In the genomic region with DNA sequence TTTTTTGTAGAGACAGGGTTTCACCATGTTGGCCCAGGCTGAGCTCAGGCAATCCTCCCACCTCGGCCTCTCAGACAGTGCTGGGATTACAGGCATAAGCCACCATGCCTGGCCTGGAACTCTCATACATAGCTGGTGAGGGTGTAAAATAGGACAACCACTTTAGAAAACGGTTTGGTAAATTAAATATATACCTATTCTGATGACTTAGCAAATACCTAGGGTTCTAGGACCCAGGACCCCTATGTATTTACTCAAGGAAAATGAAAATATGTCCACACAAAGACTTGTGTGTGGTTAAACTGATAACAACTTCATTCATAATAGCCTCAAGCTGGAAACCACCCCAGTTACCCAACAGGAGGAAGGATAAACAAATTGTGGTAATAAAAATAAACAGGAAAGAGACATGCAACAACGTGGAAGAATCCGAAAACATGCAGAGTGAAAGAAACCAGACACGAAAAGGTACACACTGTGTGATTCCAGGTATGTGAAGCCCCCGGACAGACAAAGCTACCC, we compare ENCODE assay signal across 20 cellular contexts. TPM values are rescaled to one million over a fixed set of nuclear protein-coding genes. Genes with fewer than 3 reads are reported as not detected.
DNase-seq lines count a peak whose midpoint lies in the region; ATAC-seq, FAIRE-seq and TF ChIP-seq lines count a peak whose summit lies in the region.
"Had no signal": no experiment of that assay in that cellular context is flagged by ENCODE, and none has a peak within 500 bp of the region (broad histone marks: within the 10 kb centered on the region; RNA-seq: fewer than 3 reads in every experiment).

No MANE protein-coding gene starts in this region.

- TF ChIP-seq POLR2A in HepG2 (IDR thresholded peaks at IDR 0.05; ENCODE audit: insufficient read depth in 1 of 2, low read depth in 2 of 2, low read length in 2 of 2) = no peak
- no peak for TF ChIP-seq POLR2A in right lobe of liver (IDR thresholded peaks at IDR 0.05)
- TF ChIP-seq POLR2A in adrenal gland (IDR thresholded peaks at IDR 0.05) = no peak

- ATAC-seq in HepG2 (no peak), right lobe of liver (no peak), GM21367 (IDR thresholded peaks at IDR 0.05; ENCODE audit: unreplicated experiment) (no peak), GM18873 (IDR thresholded peaks at IDR 0.05; ENCODE audit: low FRiP score, unreplicated experiment) (no peak)
- ATAC-seq in central memory CD8-positive, alpha-beta T cell (replicated peaks; ENCODE audit: extremely low read depth, poor library complexity, severe bottlenecking) = no peak
- ATAC-seq in naive thymus-derived CD8-positive, alpha-beta T cell = no peak

- FAIRE-seq in HepG2 (lab: Jason Lieb, UNC) = no peak
- FAIRE-seq: RCC 7860 had no signal

- TF ChIP-seq EP300 in HepG2 (IDR thresholded peaks at IDR 0.05; ENCODE audit: low read depth in 2 of 2, low read length in 2 of 2) (no peak), HepG2 (CRISPR knock-in tag; IDR thresholded peaks at IDR 0.05; ENCODE audit: borderline replicate concordance) (no peak)

- 0 out of 2 replicates have a peak, but pooled peaks cover 7% of the 10 kb centered on the region for H3K4me1 ChIP-seq in HepG2 (ENCODE audit: insufficient read depth, low read length)
- H3K4me1 ChIP-seq in right lobe of liver = no peaks in the 10 kb centered on the region
- H3K4me1 ChIP-seq in adrenal gland (replicated peaks in 1 of 2) = no peaks in the 10 kb centered on the region
- H3K4me1 ChIP-seq: SJCRH30 had no signal

- no peaks in the 10 kb centered on the region for H3K79me2 ChIP-seq in HepG2 (ENCODE audit: insufficient read depth, low read length)

- CTCF ChIA-PET in HepG2 (lab: Yijun Ruan, JAX; ENCODE audit: low intra/inter-chr PET ratio, low total read pairs) = no interaction called here

- peaks cover 6% of the 10 kb centered on the region for H3K36me3 Mint-ChIP-seq in central memory CD8-positive, alpha-beta T cell (ENCODE audit: insufficient read depth)
- H3K36me3 Mint-ChIP-seq in naive thymus-derived CD8-positive, alpha-beta T cell = peaks cover 20 to 63% (median 57%) of the 10 kb centered on the region in 3 donors

- peaks cover 0 to 8% of the 10 kb centered on the region in 2 experiments; a peak in 1 of 5 replicates for H3K27me3 ChIP-seq in HepG2 (ENCODE audit: control insufficient read depth in 1 of 2, insufficient read depth in 2 of 2, low read length in 2 of 2)
- no peaks in the 10 kb centered on the region for H3K27me3 ChIP-seq in right lobe of liver
- H3K27me3 ChIP-seq in adrenal gland = no peaks in the 10 kb centered on the region
- H3K27me3 ChIP-seq: SJCRH30 had no signal

- DNase-seq in HepG2 (ENCODE audit: low spot score) (no peak), right lobe of liver (no peak), adrenal gland (no peak)
- DNase-seq in central memory CD8-positive, alpha-beta T cell (ENCODE audit: low spot score in 2 of 2) = no peak
- DNase-seq in naive thymus-derived CD8-positive, alpha-beta T cell = no peak
- DNase-seq: CD4-positive, CD25-positive, alpha-beta regulatory T cell; COR-L47; DMS79; GM23248; NCI-H1417; NCI-H1694 treated with DMSO at 0.1 percent for 48 hours; NCI-H2081 treated with DMSO at 0.1 percent for 48 hours; NCI-H446; NCI-H526; OCI-M1; SJCRH30 had no signal

- POLR2A ChIA-PET in HepG2 (lab: Yijun Ruan, JAX) = no interaction called here
- POLR2A ChIA-PET in naive thymus-derived CD8-positive, alpha-beta T cell (lab: Charles Lee) = no interaction called here

- TF ChIP-seq CTCF in HepG2 (CRISPR knock-in tag; IDR thresholded peaks at IDR 0.05) (no peak), right lobe of liver (IDR thresholded peaks at IDR 0.05) (no peak), adrenal gland (IDR thresholded peaks at IDR 0.05) (no peak)

- H2AFZ ChIP-seq in HepG2 (ENCODE audit: low read length) = no peak overlapping the region
- H2AFZ ChIP-seq: GM23248 had no signal

- in situ Hi-C loops in HepG2 (cut with HindIII; ENCODE audit: extremely low pct_ligation_motif_present, low pct_unique_long_range_greater_than_20kb) = no loop called here

- no TSS peak for BruUV-seq in HepG2 (replicated peaks; lab: Mats Ljungman, UMichigan)

- no peak overlapping the region for H3K9ac ChIP-seq in HepG2 (ENCODE audit: insufficient read depth, low read depth, low read length)
- H3K9ac ChIP-seq: GM23248 had no signal

- no peak overlapping the region for H3K4me2 ChIP-seq in HepG2 (ENCODE audit: low read depth, low read length)

- no peaks in the 10 kb centered on the region for H3K9me3 ChIP-seq in HepG2 (ENCODE audit: low read length)
- no peaks in the 10 kb centered on the region for H3K9me3 ChIP-seq in right lobe of liver
- peaks cover 0 to 2% (median 0%) of the 10 kb centered on the region in 3 donors for H3K9me3 ChIP-seq in adrenal gland (replicated peaks in 1 of 3)

- WGBS in HepG2 (ENCODE audit: low lambda C conversion rate) = 10% methylated on average over 6 of the region's 6 CpGs
- WGBS in right lobe of liver (ENCODE audit: insufficient coverage, low coverage, low lambda C conversion rate, missing lambda C conversion rate) = 28% methylated on average over 6 of the region's 6 CpGs
- 64 to 73% (median 71%) methylated on average over 6 of the region's 6 CpGs for WGBS in adrenal gland, 4 donors

- no peak overlapping the region for H3K4me3 ChIP-seq in HepG2 (replicated peaks in 1 of 3; ENCODE audit: insufficient read depth in 1 of 3, low read depth in 2 of 3, low read length in 3 of 3)
- H3K4me3 ChIP-seq in right lobe of liver = no peak overlapping the region
- no peak overlapping the region for H3K4me3 ChIP-seq in adrenal gland
- H3K4me3 ChIP-seq: GM23248, SJCRH30 had no signal

- no peaks in the 10 kb centered on the region for H4K20me1 ChIP-seq in HepG2 (ENCODE audit: insufficient read depth, low read length)

- peaks cover 55% of the 10 kb centered on the region for H3K4me1 Mint-ChIP-seq in central memory CD8-positive, alpha-beta T cell
- peaks cover 22 to 60% (median 37%) of the 10 kb centered on the region in 4 donors for H3K4me1 Mint-ChIP-seq in naive thymus-derived CD8-positive, alpha-beta T cell

- H3K27me3 Mint-ChIP-seq in central memory CD8-positive, alpha-beta T cell = no peaks in the 10 kb centered on the region
- H3K27me3 Mint-ChIP-seq in naive thymus-derived CD8-positive, alpha-beta T cell = no peaks in the 10 kb centered on the region
- H3K27me3 Mint-ChIP-seq: CD4-positive, CD25-positive, alpha-beta regulatory T cell had no signal

- H3K27ac ChIP-seq in HepG2 (ENCODE audit: extremely low read length, insufficient read depth, low read length) = no peak overlapping the region
- no peak overlapping the region for H3K27ac ChIP-seq in right lobe of liver
- no peak overlapping the region for H3K27ac ChIP-seq in adrenal gland
- H3K27ac ChIP-seq: GM23248, SJCRH30 had no signal

- no peak overlapping the region for H3K4me3 Mint-ChIP-seq in central memory CD8-positive, alpha-beta T cell
- no peak overlapping the region for H3K4me3 Mint-ChIP-seq in naive thymus-derived CD8-positive, alpha-beta T cell
- H3K4me3 Mint-ChIP-seq: CD4-positive, CD25-positive, alpha-beta regulatory T cell had no signal

- peaks cover 9% of the 10 kb centered on the region for H3K9me3 Mint-ChIP-seq in central memory CD8-positive, alpha-beta T cell
- peaks cover 0 to 33% (median 8%) of the 10 kb centered on the region in 9 donors for H3K9me3 Mint-ChIP-seq in naive thymus-derived CD8-positive, alpha-beta T cell

- intact Hi-C loops in HepG2 (cut with micrococcal nuclease; ENCODE audit: unreplicated experiment) (no loop called here), right lobe of liver (cut with DNase I) (no loop called here), adrenal gland (cut with DNase I) (no loop called here)

- H3K27ac Mint-ChIP-seq in central memory CD8-positive, alpha-beta T cell (ENCODE audit: low read depth) = peak overlapping the region; percentile 54
- peak overlapping the region in 7 of 10 donors; percentile 22 to 77 (median 40) for H3K27ac Mint-ChIP-seq in naive thymus-derived CD8-positive, alpha-beta T cell
- H3K27ac Mint-ChIP-seq: CD4-positive, CD25-positive, alpha-beta regulatory T cell had no signal

- TF ChIP-seq RAD21 in HepG2 (CRISPR knock-in tag; IDR thresholded peaks at IDR 0.05) = no peak

- H3K36me3 ChIP-seq in HepG2 (replicated peaks in 1 of 2; ENCODE audit: control insufficient read depth in 1 of 2, insufficient read depth in 2 of 2, low read length in 2 of 2) = no peaks in the 10 kb centered on the region
- no peaks in the 10 kb centered on the region for H3K36me3 ChIP-seq in right lobe of liver
- H3K36me3 ChIP-seq in adrenal gland (replicated peaks in 1 of 2) = no peaks in the 10 kb centered on the region
- H3K36me3 ChIP-seq: SJCRH30 had no signal

TF ChIP-seq in HepG2, 621 proteins besides CTCF, POLR2A, EP300 and RAD21 (continues in another document):
- TF ChIP-seq MAFF (IDR thresholded peaks at IDR 0.05; ENCODE audit: low read depth, low read length) = peak; percentile 75
- TF ChIP-seq ZNF550 (CRISPR knock-in tag; IDR thresholded peaks at IDR 0.05; ENCODE audit: borderline replicate concordance) = no peak

RNA-seq across cellular contexts. Expression of a gene that starts 52.7 kb away (rescaled TPM):
- not detected in 2 replicates for total RNA-seq in HepG2 (2016; rRNA removed; fragmentation: Illumina TruSeq; extraction: Trizol)
- total RNA-seq in HepG2 (2016; cell fraction: cytosol; rRNA removed; fragmentation: Illumina TruSeq; extraction: Trizol; ENCODE audit: low read depth) = not detected in 2 replicates
- not detected in 2 replicates for total RNA-seq in HepG2 (2016; cell fraction: insoluble cytoplasmic fraction; rRNA removed; fragmentation: Illumina TruSeq; extraction: Trizol)
- not detected in 2 replicates for total RNA-seq in HepG2 (2016; cell fraction: membrane; rRNA removed; fragmentation: Illumina TruSeq; extraction: Trizol)
- not detected in 2 replicates for total RNA-seq in HepG2 (2016; cell fraction: nucleus; rRNA removed; fragmentation: Illumina TruSeq; extraction: Trizol)
- polyA plus RNA-seq in HepG2 (2011; rRNA removed) = 0.04 and 0.05 TPM in 2 replicates
- polyA plus RNA-seq in HepG2 (2011; cell fraction: cytosol; rRNA removed) = 0.05 and 0.07 TPM in 2 replicates
- polyA plus RNA-seq in HepG2 (2011; cell fraction: nucleus; rRNA removed) = 0.12 and 0.40 TPM in 2 replicates
- 0.13 and 0.21 TPM in 2 replicates for polyA plus RNA-seq in HepG2 (2012)
- polyA plus RNA-seq in HepG2 (2016; cell fraction: cytosol; fragmentation: Illumina TruSeq; extraction: Trizol; ENCODE audit: low read depth) = not detected in 2 replicates
- not detected in 2 replicates for polyA plus RNA-seq in HepG2 (2016; cell fraction: insoluble cytoplasmic fraction; fragmentation: Illumina TruSeq; extraction: Trizol; ENCODE audit: low read depth)
- not detected in 2 replicates for polyA plus RNA-seq in HepG2 (2016; cell fraction: membrane; fragmentation: Illumina TruSeq; extraction: Trizol; ENCODE audit: low read depth)
- polyA plus RNA-seq in HepG2 (2016; cell fraction: nucleus; fragmentation: Illumina TruSeq; extraction: Trizol; ENCODE audit: insufficient read depth, low read depth) = not detected in 2 replicates
- 0.26 TPM in 1 of 2 replicates, not detected in the other for polyA minus RNA-seq in HepG2 (2011; rRNA and poly(A)+ RNA removed; ENCODE audit: low replicate concordance)
- polyA minus RNA-seq in HepG2 (2011; cell fraction: cytosol; rRNA and poly(A)+ RNA removed) = not detected in 2 replicates
- polyA minus RNA-seq in HepG2 (2011; cell fraction: nucleus; rRNA and poly(A)+ RNA removed) = 0.13 TPM in 1 of 2 replicates, not detected in the other
- total RNA-seq in right lobe of liver = under 1 TPM; 0.37 to 0.90 (median 0.50) TPM
- 100 to 1,000 TPM; 104 to 109 TPM for total RNA-seq in naive thymus-derived CD8-positive, alpha-beta T cell
- polyA plus RNA-seq in naive thymus-derived CD8-positive, alpha-beta T cell = 10 to 100 TPM; 10.8 to 40.2 (median 18.9) TPM
- 10 to 100 TPM in 1 of 8 donors, 1 to 10 TPM in 7; 2.1 to 19.3 (median 3.4) TPM for total RNA-seq in adrenal gland
- polyA plus RNA-seq in adrenal gland = 1 to 10 TPM in 2 of 3 donors, under 1 TPM in 1; 0.82 to 4.7 (median 1.9) TPM
- total RNA-seq: GM23248, SJCRH30 had no signal
- polyA plus RNA-seq: BJ, GM23248 had no signal

Comparison
In these comparisons a context has a peak if more than half of its experiments do, and no peak if none do; other contexts are left out.
1. RNA of a gene that starts 52.7 kb away (total RNA-seq): 104 to 109 TPM in naive thymus-derived CD8-positive, alpha-beta T cell; 2.1 to 19.3 TPM in adrenal gland, 0.37 to 0.90 TPM in right lobe of liver and not detected in HepG2; every median in the first group is over 4 times any median in the second.